ENCODE assay signal across 18 cellular contexts in genomic region chr6:114362396-114362795, GRCh38. TPM values are rescaled to one million over a fixed set of nuclear protein-coding genes. Genes with fewer than 3 reads are reported as not detected.
DNase-seq lines count a peak whose midpoint lies in the region; ATAC-seq and FAIRE-seq lines count a peak whose summit lies in the region.
"Had no signal": no experiment of that assay in that cellular context is flagged by ENCODE, and none has a peak within 500 bp of the region (broad histone marks: within the 10 kb centered on the region; RNA-seq: fewer than 3 reads in every experiment).

No MANE protein-coding gene starts in this region.

- H2BK15ac ChIP-seq in neuronal stem cell (ENCODE audit: low read length) = no peak overlapping the region

- H2AFZ ChIP-seq in neuronal stem cell (ENCODE audit: low read length) = no peak overlapping the region

- H3K4me2 ChIP-seq in neuronal stem cell (ENCODE audit: insufficient read depth, low read length, poor library complexity, severe bottlenecking) = no peak overlapping the region

- H3K9me3 ChIP-seq in HUES64 (ENCODE audit: insufficient read depth, low read depth, low read length) (no peaks in the 10 kb centered on the region), iPS-20b (ENCODE audit: insufficient read depth, low read depth, low read length) (no peaks in the 10 kb centered on the region), neuronal stem cell (replicated peaks in 1 of 2; ENCODE audit: control insufficient read depth in 2 of 2, insufficient read depth in 1 of 2, low read depth in 1 of 2, low read length in 2 of 2) (no peaks in the 10 kb centered on the region)
- H3K9me3 ChIP-seq: BE2C, Caco-2 had no signal

- H3K36me3 ChIP-seq in HUES64 (ENCODE audit: insufficient read depth, low read length) (no peaks in the 10 kb centered on the region), iPS-20b (ENCODE audit: insufficient read depth, low read depth, low read length) (no peaks in the 10 kb centered on the region), neuronal stem cell (replicated peaks in 1 of 2; ENCODE audit: control insufficient read depth in 2 of 2, insufficient read depth in 2 of 2, low read length in 2 of 2) (no peaks in the 10 kb centered on the region)
- H3K36me3 ChIP-seq: BE2C had no signal

- no peak overlapping the region for H4K8ac ChIP-seq in neuronal stem cell (ENCODE audit: low read depth, low read length)

- H3K4me1 ChIP-seq in HUES64 (ENCODE audit: insufficient read depth, low read length) = peaks cover 53% of the 10 kb centered on the region
- peaks cover 47% of the 10 kb centered on the region for H3K4me1 ChIP-seq in iPS-20b (ENCODE audit: insufficient read depth, low read length)
- H3K4me1 ChIP-seq in neuronal stem cell (ENCODE audit: control insufficient read depth in 2 of 2, insufficient read depth in 1 of 2, low read depth in 1 of 2, low read length in 2 of 2) = peaks cover 4 to 44% of the 10 kb centered on the region in 2 donors
- H3K4me1 ChIP-seq: BE2C, Caco-2 had no signal

- no peak overlapping the region for H3K18ac ChIP-seq in neuronal stem cell (ENCODE audit: low read length)

- no peak for FAIRE-seq in urothelium cell line (lab: Jason Lieb, UNC)
- FAIRE-seq: A204.1, D721Med, HTR-8/SVneo had no signal

- H2AK5ac ChIP-seq in neuronal stem cell (ENCODE audit: low read depth, low read length) = no peak overlapping the region

- no peak overlapping the region for H3K14ac ChIP-seq in neuronal stem cell (ENCODE audit: low read length)

- no peak overlapping the region for H2BK5ac ChIP-seq in neuronal stem cell (ENCODE audit: low read length)

- 85% methylated on average over 4 of the region's 4 CpGs for WGBS in HUES64
- WGBS in neuronal stem cell (ENCODE audit: extremely low coverage in 2 of 2, insufficient read length in 2 of 2, insufficient replicate concordance in 1 of 2), 2 donors = no CpG with 5 or more reads among the region's 4 CpGs

- H3K27ac ChIP-seq in HUES64 (ENCODE audit: low read depth, low read length) = peak overlapping the region; percentile 69; the same call in 1 of the 2 replicates
- no peak overlapping the region for H3K27ac ChIP-seq in iPS-20b (ENCODE audit: low read length)
- H3K27ac ChIP-seq in neuronal stem cell (replicated peaks; ENCODE audit: low read length) = peak overlapping the region; percentile 52

- no peaks in the 10 kb centered on the region for H3K79me1 ChIP-seq in neuronal stem cell (ENCODE audit: low read depth, low read length)

- no peak for DNase-seq in neuronal stem cell (ENCODE audit: low spot score)
- DNase-seq in urothelium cell line (ENCODE audit: low spot score) = no peak
- DNase-seq in EL = no peak
- DNase-seq: ACHN; BE2C; C1 segment of cervical spinal cord; Caco-2; CD4-positive, CD25-positive, alpha-beta regulatory T cell; CD8-positive, alpha-beta memory T cell; GF-D8; HCEC 1CT; KG1 had no signal

- no peak overlapping the region for H3K9ac ChIP-seq in HUES64 (ENCODE audit: low read depth, low read length)
- no peak overlapping the region for H3K9ac ChIP-seq in iPS-20b (ENCODE audit: low read depth, low read length)
- H3K9ac ChIP-seq in neuronal stem cell (ENCODE audit: low read depth, low read length, poor library complexity) = no peak overlapping the region

- no peaks in the 10 kb centered on the region for H3K27me3 ChIP-seq in HUES64 (ENCODE audit: insufficient read depth, low read length)
- H3K27me3 ChIP-seq in iPS-20b (ENCODE audit: insufficient read depth, low read length) = no peaks in the 10 kb centered on the region
- no peaks in the 10 kb centered on the region for H3K27me3 ChIP-seq in neuronal stem cell (ENCODE audit: control insufficient read depth in 3 of 3, insufficient read depth in 3 of 3, low read depth in 1 of 3, low read length in 3 of 3)
- H3K27me3 ChIP-seq: BE2C had no signal

- no peak overlapping the region for H2BK12ac ChIP-seq in neuronal stem cell (ENCODE audit: low read length)

- H2BK120ac ChIP-seq in neuronal stem cell (ENCODE audit: low read depth, low read length) = no peak overlapping the region

- no peak overlapping the region for H3K4ac ChIP-seq in neuronal stem cell (ENCODE audit: low read length)

- no peak overlapping the region for H3K23ac ChIP-seq in neuronal stem cell (ENCODE audit: low read depth, low read length, poor library complexity)

- H3K4me3 ChIP-seq in HUES64 (ENCODE audit: low read length) (no peak overlapping the region), iPS-20b (ENCODE audit: low read length) (peak overlapping the region; percentile 1; the same call in 1 of the 2 replicates), neuronal stem cell (ENCODE audit: low read length in 2 of 2) (no peak overlapping the region)

- ATAC-seq in HG03280 (IDR thresholded peaks at IDR 0.05; ENCODE audit: unreplicated experiment) = no peak

- no peak overlapping the region for H4K91ac ChIP-seq in neuronal stem cell (ENCODE audit: low read depth, low read length, poor library complexity)

RNA-seq across cellular contexts. Expression of gene HS3ST5, which starts 19.6 kb away (rescaled TPM):
- 1.00 TPM for polyA plus RNA-seq in HUES64 (2013, experiment 1 of 2)
- 0.82 TPM for polyA plus RNA-seq in HUES64 (2013, experiment 2 of 2)
- 1.2 TPM for polyA plus RNA-seq in neuronal stem cell (2013, experiment 1 of 2)
- 1.4 TPM for polyA plus RNA-seq in neuronal stem cell (2013, experiment 2 of 2)
- polyA plus RNA-seq: CD4-positive, CD25-positive, alpha-beta regulatory T cell; CD8-positive, alpha-beta memory T cell had no signal
